Comparison of ENCODE assay signal across 26 cellular contexts in genomic region chr16:69660166-69660565, GRCh38.
"Had no signal": no experiment of that assay in that cellular context is flagged by ENCODE, and none has a peak within 500 bp of the region (broad histone marks: within the 10 kb centered on the region; RNA-seq: fewer than 3 reads in every experiment).

No MANE protein-coding gene starts in this region.

- H3K4me1 ChIP-seq: adrenal gland, body of pancreas, heart left ventricle, parathyroid adenoma, right atrium auricular region, tibial nerve had no signal

- ATAC-seq: body of pancreas; effector memory CD8-positive, alpha-beta T cell; esophagus mucosa; heart left ventricle; left colon; naive thymus-derived CD8-positive, alpha-beta T cell had no signal

- DNase-seq: activated CD4-positive, alpha-beta memory T cell treated with anti-CD3 and anti-CD28 coated beads for 36 hours; activated CD4-positive, alpha-beta T cell treated with anti-CD3 and anti-CD28 coated beads for 4 hours; activated CD8-positive, alpha-beta memory T cell treated with anti-CD3 and anti-CD28 coated beads, Interleukin-2, amount 50 U/mL, for 4 hours; activated effector memory CD4-positive, alpha-beta T cell treated with anti-CD3 and anti-CD28 coated beads, Interleukin-2, amount 50 U/mL, for 16 hours; activated naive CD4-positive, alpha-beta T cell treated with anti-CD3 and anti-CD28 coated beads for 36 hours; activated naive CD8-positive, alpha-beta T cell treated with anti-CD3 and anti-CD28 coated beads for 36 hours; activated T-cell treated with anti-CD3 and anti-CD28 coated beads, Interleukin-2, amount 50 U/mL, for 1 hour; aorta; body of pancreas; cortex of kidney; effector memory CD8-positive, alpha-beta T cell; foreskin fibroblast; heart left ventricle; hypothalamus; immature natural killer cell; kidney; left colon; naive thymus-derived CD8-positive, alpha-beta T cell; nucleus accumbens; stimulated activated CD4-positive, alpha-beta T cell treated with anti-CD3 and anti-CD28 coated beads, Interleukin-2, amount 100 ng/mL, for 48 hours; stimulated activated naive CD4-positive, alpha-beta T cell treated with Interleukin-2 at 50 U/mL for 16 hours had no signal

- H3K9me3 ChIP-seq: adrenal gland, body of pancreas, heart left ventricle, right atrium auricular region, tibial nerve had no signal

- H3K27me3 ChIP-seq: adrenal gland, body of pancreas, heart left ventricle, right atrium auricular region, tibial nerve had no signal

- H3K4me3 ChIP-seq: adrenal gland, body of pancreas, heart left ventricle, right atrium auricular region, tibial nerve had no signal

- H3K27ac ChIP-seq: body of pancreas, heart left ventricle, parathyroid adenoma, right atrium auricular region, tibial nerve had no signal
